Comparison of ENCODE assay signal across 8 cellular contexts in the genomic region with DNA sequence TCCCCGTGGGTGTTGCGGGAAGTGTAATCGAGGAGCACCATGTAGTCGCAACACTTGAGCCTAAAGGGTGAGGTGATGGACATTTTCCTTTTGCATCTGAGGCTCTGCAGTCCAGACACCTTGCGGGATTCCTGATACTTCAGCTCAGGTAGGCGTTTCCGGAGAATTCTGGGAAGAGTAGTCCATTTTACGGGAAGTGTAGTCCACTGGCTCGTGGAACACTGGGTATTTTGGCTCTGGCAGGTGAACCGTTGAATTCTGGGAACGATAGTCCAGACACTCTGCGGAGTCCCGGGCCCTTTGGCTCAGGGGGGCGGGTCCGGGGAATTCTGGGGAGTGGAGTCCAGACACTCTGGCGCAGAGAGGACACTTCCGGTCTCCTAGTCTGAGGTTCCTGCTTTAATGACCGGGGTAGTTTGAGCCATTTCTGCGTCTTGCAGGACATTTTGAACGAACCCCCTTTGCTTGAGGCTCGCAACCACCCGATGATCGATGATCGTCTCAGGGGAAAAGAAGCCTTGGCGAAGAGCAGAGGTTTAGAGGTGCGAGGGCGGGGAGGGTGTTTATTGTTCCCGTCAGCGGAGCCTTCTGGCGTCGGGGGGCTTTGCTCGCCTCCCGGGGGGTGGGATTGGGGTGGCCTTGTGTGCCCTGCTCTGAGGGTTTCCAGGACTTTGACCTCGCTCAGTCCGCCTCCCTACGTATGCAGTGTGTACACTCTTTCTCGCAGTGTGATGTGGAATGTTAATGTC. TPM values are rescaled to one million over a fixed set of nuclear protein-coding genes. Genes with fewer than 3 reads are reported as not detected.
A peak's percentile ranks its signal among the peaks of the same experiment; 100 is the strongest.
DNase-seq lines count a peak whose midpoint lies in the region; ATAC-seq and TF ChIP-seq lines count a peak whose summit lies in the region.

A gene (plus strand): TSS at position 383 of the 749 bp plus-strand sequence. CDS start 3,141 bp downstream, outside the sequence.

- 2% methylated on average over 37 of the region's 37 CpGs for WGBS in thymus

- H3K27ac ChIP-seq in angular gyrus (ENCODE audit: low read depth, low read length) (peak within 1 kb of the TSS; percentile 60), osteoblast (ENCODE audit: low read depth, low read length) (peak within 1 kb of the TSS; percentile 72), thymus (ENCODE audit: low read depth) (no peak within 1 kb of the TSS)

- TF ChIP-seq CTCF in osteoblast (IDR thresholded peaks at IDR 0.05; ENCODE audit: extremely low read depth, low read depth, low read length): no peak

- DNase-seq in AG08396 (ENCODE audit: low spot score): peak; percentile 95
- DNase-seq in NCI-H128 (lab: John Stamatoyannopoulos, UW; ENCODE audit: unreplicated experiment): peak; percentile 95
- DNase-seq in cardiac septum (ENCODE audit: low spot score): peak; percentile 97
- peak; percentile 95 for DNase-seq in osteoblast (ENCODE audit: insufficient read length, low spot score, missing footprints)

- no peaks in the 10 kb centered on the region for H3K27me3 Mint-ChIP-seq in T-helper 1 cell treated with Interleukin-12 subunit alpha and Interleukin-12 subunit beta and Interleukin-4 antibody, amounts not matched to agents 30 μg/mL and 1 μg/mL, for 36 hours (ENCODE audit: low read depth)

- H3K36me3 Mint-ChIP-seq in T-helper 1 cell treated with Interleukin-12 subunit alpha and Interleukin-12 subunit beta and Interleukin-4 antibody, amounts not matched to agents 30 μg/mL and 1 μg/mL, for 36 hours (ENCODE audit: low read depth): no peaks in the 10 kb centered on the region

- peaks cover 3% of the 10 kb centered on the region for H3K4me1 Mint-ChIP-seq in T-helper 1 cell treated with Interleukin-12 subunit alpha and Interleukin-12 subunit beta and Interleukin-4 antibody, amounts not matched to agents 30 μg/mL and 1 μg/mL, for 36 hours (ENCODE audit: low read depth)

- intact Hi-C loops in cardiac septum (cut with DNase I): loop anchor here (1.0 to 5.0 kb wide), 6 partner anchors 19 to 155 kb away; a partner anchor contains a TSS

- H3K79me2 ChIP-seq in osteoblast (ENCODE audit: insufficient read depth, low read length): peaks cover 19% of the 10 kb centered on the region

- H3K9me3 ChIP-seq in osteoblast (ENCODE audit: low read depth, low read length): no peaks in the 10 kb centered on the region
- H3K9me3 ChIP-seq in thymus (ENCODE audit: control insufficient read depth): no peaks in the 10 kb centered on the region

- peaks cover 66% of the 10 kb centered on the region for H3K9me3 Mint-ChIP-seq in T-helper 1 cell treated with Interleukin-12 subunit alpha and Interleukin-12 subunit beta and Interleukin-4 antibody, amounts not matched to agents 30 μg/mL and 1 μg/mL, for 36 hours

- peak within 1 kb of the TSS; percentile 99 for H3K4me2 ChIP-seq in osteoblast (ENCODE audit: insufficient read depth, low read length)

- H3K27ac Mint-ChIP-seq in T-helper 1 cell treated with Interleukin-12 subunit alpha and Interleukin-12 subunit beta and Interleukin-4 antibody, amounts not matched to agents 30 μg/mL and 1 μg/mL, for 36 hours: no peak within 1 kb of the TSS

- H3K36me3 ChIP-seq in osteoblast (ENCODE audit: insufficient read depth, low read length) (peaks cover 3% of the 10 kb centered on the region), thymus (ENCODE audit: control insufficient read depth, insufficient read depth) (no peaks in the 10 kb centered on the region)

- H3K4me1 ChIP-seq in osteoblast (ENCODE audit: insufficient read depth, low read length): peaks cover 13% of the 10 kb centered on the region
- H3K4me1 ChIP-seq in thymus (ENCODE audit: control insufficient read depth, insufficient read depth, low read length): no peaks in the 10 kb centered on the region

- H3K4me3 Mint-ChIP-seq in T-helper 1 cell treated with Interleukin-12 subunit alpha and Interleukin-12 subunit beta and Interleukin-4 antibody, amounts not matched to agents 30 μg/mL and 1 μg/mL, for 36 hours: peak within 1 kb of the TSS; percentile 74

- H3K27me3 ChIP-seq in osteoblast (ENCODE audit: insufficient read depth, low read length): peaks cover 11% of the 10 kb centered on the region
- no peaks in the 10 kb centered on the region for H3K27me3 ChIP-seq in thymus (ENCODE audit: control insufficient read depth, insufficient read depth)

- peak within 1 kb of the TSS; percentile 100 for H2AFZ ChIP-seq in osteoblast (ENCODE audit: low read length)

- H3K4me3 ChIP-seq in osteoblast (ENCODE audit: insufficient read depth, low read length) (peak within 1 kb of the TSS; percentile 99), thymus (ENCODE audit: low read length) (peak within 1 kb of the TSS; percentile 53)

- no peaks in the 10 kb centered on the region for H4K20me1 ChIP-seq in osteoblast (ENCODE audit: insufficient read depth, low read length)

- peak; percentile 78 for ATAC-seq in GM19438 (IDR thresholded peaks at IDR 0.05; ENCODE audit: low read depth, unreplicated experiment)

RNA-seq across cellular contexts. Expression of the gene that starts here (rescaled TPM):
- 2.2 TPM for total RNA-seq in cardiac septum
- total RNA-seq in osteoblast: 5.8 and 6.8 TPM in 2 replicates
- polyA plus RNA-seq in thymus: 5.0 TPM
